In the genomic region with DNA sequence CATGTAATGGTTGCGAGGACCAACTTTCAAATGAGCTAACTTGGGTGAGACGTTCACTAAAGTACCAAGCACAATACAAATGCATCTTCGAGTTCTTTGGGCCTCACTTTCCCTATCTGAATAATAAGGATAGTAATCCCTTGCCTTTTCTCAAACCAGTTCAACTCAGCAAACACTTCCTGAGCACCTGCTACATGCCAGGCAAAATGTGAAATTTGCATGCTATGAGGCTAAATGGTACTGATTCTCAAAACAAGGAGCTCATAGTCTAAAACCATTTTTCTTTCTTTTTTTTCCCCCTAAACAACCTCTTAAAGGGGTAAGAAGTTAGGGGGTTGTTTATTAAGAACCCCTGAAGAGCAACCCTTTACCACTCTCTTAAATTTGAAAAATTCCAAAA, we compare ENCODE assay signal across 20 cellular contexts.
"Had no signal": no experiment of that assay in that cellular context is flagged by ENCODE, and none has a peak within 500 bp of the region (broad histone marks: within the 10 kb centered on the region; RNA-seq: fewer than 3 reads in every experiment).

No MANE protein-coding gene starts in this region.

- ATAC-seq: body of pancreas; heart right ventricle; left cardiac atrium; natural killer cell; pancreas; right cardiac atrium; stimulated activated naive CD8-positive, alpha-beta T cell treated with anti-CD3 and anti-CD28 coated beads, Interleukin-15, amount 100 ng/mL, for 72 hours had no signal

- H3K27me3 ChIP-seq: body of pancreas, cardiac muscle cell, heart right ventricle, pancreas, tibial nerve had no signal

- H3K4me1 ChIP-seq: body of pancreas, heart right ventricle, pancreas, tibial nerve had no signal

- DNase-seq: activated CD4-positive, alpha-beta T cell treated with anti-CD3 and anti-CD28 coated beads, Interleukin-2, amount 10 ng/mL, durations not matched to agents 7 days and 5 days; activated CD4-positive, CD25-positive, alpha-beta regulatory T cell treated with anti-CD3 and anti-CD28 coated beads, Interleukin-2, amount 50 U/mL, for 72 hours; activated gamma-delta T cell treated with Interleukin-2 at 50 U/mL for 16 hours; activated T-cell treated with anti-CD3 and anti-CD28 coated beads, Interleukin-2, amount 50 U/mL, for 1 hour; anterior cingulate cortex; body of pancreas; effector CD4-positive, alpha-beta T cell; heart right ventricle; islet precursor cell; left cardiac atrium; midbrain; natural killer cell; pancreas; right cardiac atrium; stimulated activated CD4-positive, alpha-beta T cell treated with anti-CD3 and anti-CD28 coated beads, Interleukin-1b, Interleukin-23, amount 100 ng/mL, for 48 hours; stimulated activated naive CD8-positive, alpha-beta T cell treated with anti-CD3 and anti-CD28 coated beads, Interleukin-15, amount 100 ng/mL, for 72 hours; WERI-Rb-1 had no signal

- H3K27ac ChIP-seq: body of pancreas, cardiac muscle cell, heart right ventricle, pancreas, skin epidermis, tibial nerve, WERI-Rb-1 had no signal

- H3K4me3 ChIP-seq: body of pancreas, cardiac muscle cell, heart right ventricle, pancreas, skin epidermis, tibial nerve had no signal

- H3K36me3 ChIP-seq: cardiac muscle cell, pancreas, WERI-Rb-1 had no signal

- H3K9me3 ChIP-seq: body of pancreas, heart right ventricle, pancreas, tibial nerve had no signal
